In the genomic region with DNA sequence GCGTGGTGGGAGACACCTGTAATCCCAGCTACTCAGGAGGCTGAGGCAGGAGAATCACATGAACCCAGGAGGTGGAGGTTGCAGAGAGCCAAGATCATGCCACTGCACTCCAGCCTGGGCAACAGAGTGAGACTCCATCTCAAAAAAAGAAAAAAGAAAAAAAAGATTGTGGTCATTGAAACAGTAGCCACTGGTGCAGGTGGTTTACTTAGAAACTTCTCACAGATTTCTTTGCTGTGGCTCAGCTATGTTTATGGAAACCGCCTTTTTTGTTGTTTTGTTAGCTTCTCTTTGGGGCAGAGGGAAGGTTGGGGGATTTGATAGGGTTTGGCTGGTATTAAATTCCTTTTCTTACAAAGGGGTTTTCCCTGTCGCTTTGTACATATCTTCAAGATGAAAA, we compare ENCODE assay signal across 2 cellular contexts. TPM values are rescaled to one million over a fixed set of nuclear protein-coding genes. Genes with fewer than 3 reads are reported as not detected.
"Had no signal": no experiment of that assay in that cellular context is flagged by ENCODE, and none has a peak within 500 bp of the region (broad histone marks: within the 10 kb centered on the region; RNA-seq: fewer than 3 reads in every experiment).

No MANE protein-coding gene starts in this region.

RNA-seq across cellular contexts. Expression of a gene that starts 19.7 kb away (rescaled TPM):
- total RNA-seq: natural killer cell treated with Interleukin-12 subunit alpha and Interleukin-12 subunit beta and Interleukin-15 and Interleukin-18, amount 100 ng/mL, for 72 hours had no signal
- polyA plus RNA-seq: immature natural killer cell had no signal
